ENCODE assay signal across 20 cellular contexts in the genomic region with DNA sequence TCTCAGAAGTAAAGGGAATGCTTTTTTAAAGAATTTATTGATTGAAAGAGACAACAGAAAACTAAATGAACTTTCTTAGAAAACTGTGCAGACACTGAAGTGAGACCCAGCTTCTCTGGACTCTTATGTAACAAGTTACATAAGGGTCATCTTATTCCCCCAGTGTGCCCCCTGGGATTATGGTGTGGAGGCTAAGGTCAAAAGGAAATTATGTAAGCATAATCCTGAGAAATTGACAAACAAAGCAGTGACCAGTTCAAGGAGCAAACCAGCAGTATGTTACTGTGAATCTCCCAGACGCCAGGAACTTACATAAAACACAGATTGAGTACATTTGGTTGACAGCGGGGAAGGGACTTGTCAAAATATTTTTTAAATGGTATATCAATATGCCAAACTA.
"Had no signal": no experiment of that assay in that cellular context is flagged by ENCODE, and none has a peak within 500 bp of the region (broad histone marks: within the 10 kb centered on the region; RNA-seq: fewer than 3 reads in every experiment).

No MANE protein-coding gene starts in this region.

- H3K9me3 ChIP-seq: gastroesophageal sphincter, left lung, ovary, psoas muscle, spleen, tibial nerve had no signal

- H3K27me3 ChIP-seq: gastroesophageal sphincter, left lung, ovary, spleen, tibial nerve had no signal

- H3K36me3 ChIP-seq: gastroesophageal sphincter, left lung, ovary, spleen, tibial nerve had no signal

- H3K27ac ChIP-seq: gastroesophageal sphincter, left lung, ovary, psoas muscle, spleen, tibial nerve had no signal

- H3K4me3 ChIP-seq: gastroesophageal sphincter, left lung, ovary, psoas muscle, spleen, tibial nerve had no signal

- ATAC-seq: activated CD8-positive, alpha-beta memory T cell treated with anti-CD3 and anti-CD28 coated beads, Interleukin-2, amount 10 ng/mL, durations not matched to agents 7 days and 5 days; activated CD8-positive, alpha-beta T cell treated with anti-CD3 and anti-CD28 coated beads, Interleukin-2, amount 10 ng/mL, durations not matched to agents 7 days and 5 days; activated naive CD4-positive, alpha-beta T cell treated with anti-CD3 and anti-CD28 coated beads, Interleukin-2, amount 50 U/mL, for 72 hours; activated T-cell treated with anti-CD3 and anti-CD28 coated beads, Interleukin-2, amount 50 U/mL, for 72 hours; gastroesophageal sphincter; left lung had no signal

- DNase-seq: activated CD4-positive, alpha-beta T cell treated with anti-CD3 and anti-CD28 coated beads for 1 hour; activated CD4-positive, alpha-beta T cell treated with anti-CD3 and anti-CD28 coated beads, Interleukin-2, amount 50 U/mL, for 1 hour; activated CD8-positive, alpha-beta memory T cell treated with anti-CD3 and anti-CD28 coated beads, Interleukin-2, amount 10 ng/mL, durations not matched to agents 7 days and 5 days; activated CD8-positive, alpha-beta T cell treated with anti-CD3 and anti-CD28 coated beads, Interleukin-2, amount 10 ng/mL, durations not matched to agents 7 days and 5 days; activated naive CD4-positive, alpha-beta T cell; activated T-cell treated with anti-CD3 and anti-CD28 coated beads, Interleukin-2, amount 50 U/mL, for 72 hours; anterior cingulate cortex; cortex of kidney; head of caudate nucleus; left lung; mammary epithelial cell; naive B cell; ovary; psoas muscle; spleen; stimulated activated naive CD4-positive, alpha-beta T cell; T-helper 2 cell had no signal
